In genomic region chr5:136080483-136081180, GRCh38 we compare ENCODE assay signal across 8 cellular contexts. TPM values are rescaled to one million over a fixed set of nuclear protein-coding genes. Genes with fewer than 3 reads are reported as not detected.
DNase-seq lines count a peak whose midpoint lies in the region; FAIRE-seq and TF ChIP-seq lines count a peak whose summit lies in the region.

No MANE protein-coding gene starts in this region.

- WGBS in trophoblast cell (ENCODE audit: extremely low coverage, insufficient coverage, insufficient read length) = no CpG with 5 or more reads among the region's 34 CpGs

- no peak overlapping the region for H2AFZ ChIP-seq in trophoblast cell (ENCODE audit: insufficient read depth, low read length, poor library complexity)

- H3K27me3 Mint-ChIP-seq in HFFc6 (ENCODE audit: insufficient read depth) (peaks cover 3% of the 10 kb centered on the region), type B pancreatic cell (peaks cover 31% of the 10 kb centered on the region)
- H3K27me3 Mint-ChIP-seq in activated T-helper 2 cell treated with anti-CD3 and anti-CD28 coated beads, Interferon-gamma antibody, Interleukin-2, Interleukin-4, amounts not matched to agents 10 μg/mL and 5 μg/mL and 100 μg/mL, durations not matched to agents 14 hours and 24 hours and 36 hours (ENCODE audit: low read depth) = peaks cover 54% of the 10 kb centered on the region

- peak overlapping the region; percentile 58 for H4K91ac ChIP-seq in trophoblast cell (ENCODE audit: low read depth, low read length)

- H2AK5ac ChIP-seq in trophoblast cell (ENCODE audit: low read length) = no peak overlapping the region

- no peak overlapping the region for H4K12ac ChIP-seq in trophoblast cell (ENCODE audit: low read depth, low read length)

- H3K4me1 Mint-ChIP-seq in HFFc6 (ENCODE audit: low read depth) (0 out of 2 replicates have a peak, but pooled peaks cover 6% of the 10 kb centered on the region), type B pancreatic cell (ENCODE audit: unreplicated experiment) (no peaks in the 10 kb centered on the region)
- peaks cover 13% of the 10 kb centered on the region for H3K4me1 Mint-ChIP-seq in activated T-helper 2 cell treated with anti-CD3 and anti-CD28 coated beads, Interferon-gamma antibody, Interleukin-2, Interleukin-4, amounts not matched to agents 10 μg/mL and 5 μg/mL and 100 μg/mL, durations not matched to agents 14 hours and 24 hours and 36 hours (ENCODE audit: low read depth)

- H3K79me2 ChIP-seq in trophoblast cell (ENCODE audit: control insufficient read depth, insufficient read depth, low read length, poor library complexity) = no peaks in the 10 kb centered on the region

- no peaks in the 10 kb centered on the region for H3K27me3 ChIP-seq in trophoblast cell (ENCODE audit: insufficient read depth, low read length)

- peak; percentile 92 for FAIRE-seq in GM12892 (lab: Jason Lieb, UNC)

- TF ChIP-seq POLR2A in GM12892 (IDR thresholded peaks at IDR 0.05; ENCODE audit: low read depth, low read length) = 0 out of 2 replicates have a peak, but pooled peaks have one; percentile 37

- H3K14ac ChIP-seq in trophoblast cell (ENCODE audit: low read length) = no peak overlapping the region

- no peaks in the 10 kb centered on the region for H3K36me3 Mint-ChIP-seq in HFFc6 (ENCODE audit: low read depth)
- no peaks in the 10 kb centered on the region for H3K36me3 Mint-ChIP-seq in activated T-helper 2 cell treated with anti-CD3 and anti-CD28 coated beads, Interferon-gamma antibody, Interleukin-2, Interleukin-4, amounts not matched to agents 10 μg/mL and 5 μg/mL and 100 μg/mL, durations not matched to agents 14 hours and 24 hours and 36 hours (ENCODE audit: low read depth)
- no peaks in the 10 kb centered on the region for H3K36me3 Mint-ChIP-seq in type B pancreatic cell

- H3K23ac ChIP-seq in trophoblast cell (ENCODE audit: low read length) = no peak overlapping the region

- peak overlapping the region; percentile 44 for H4K8ac ChIP-seq in trophoblast cell (ENCODE audit: low read depth, low read length)

- peak overlapping the region; percentile 66 for H3K4me2 ChIP-seq in trophoblast cell (ENCODE audit: low read length)

- H2BK120ac ChIP-seq in trophoblast cell (ENCODE audit: insufficient read depth, low read length, poor library complexity) = no peak overlapping the region

- H3K9me3 ChIP-seq in trophoblast cell (ENCODE audit: insufficient read depth, low read depth, low read length) = no peaks in the 10 kb centered on the region

- H3K27ac Mint-ChIP-seq in HFFc6 = peak overlapping the region; percentile 69
- peak overlapping the region; percentile 75 for H3K27ac Mint-ChIP-seq in activated T-helper 2 cell treated with anti-CD3 and anti-CD28 coated beads, Interferon-gamma antibody, Interleukin-2, Interleukin-4, amounts not matched to agents 10 μg/mL and 5 μg/mL and 100 μg/mL, durations not matched to agents 14 hours and 24 hours and 36 hours
- H3K27ac Mint-ChIP-seq in type B pancreatic cell = peak overlapping the region; percentile 84

- peak overlapping the region; percentile 62 for H3K4me3 ChIP-seq in trophoblast cell (ENCODE audit: low read depth, low read length)

- no peaks in the 10 kb centered on the region for H3K79me1 ChIP-seq in trophoblast cell (ENCODE audit: low read length)

- peak; percentile 57 for DNase-seq in GM12892 (ENCODE audit: insufficient read length)
- DNase-seq in HFFc6 = peak; percentile 84
- DNase-seq in NCI-H69 (lab: John Stamatoyannopoulos, UW) = peak; percentile 28
- peak; percentile 75 for DNase-seq in activated T-helper 2 cell treated with anti-CD3 and anti-CD28 coated beads, Interferon-gamma antibody, Interleukin-2, Interleukin-4, amounts not matched to agents 10 μg/mL and 5 μg/mL and 100 μg/mL, durations not matched to agents 14 hours and 24 hours and 36 hours (ENCODE audit: low spot score)
- DNase-seq in glomerular visceral epithelial cell (ENCODE audit: extremely low spot score) = peak; percentile 98
- peak; percentile 63 to 64 for DNase-seq in trophoblast cell
- DNase-seq in type B pancreatic cell (ENCODE audit: extremely low spot score, unreplicated experiment) = peak; percentile 77
- DNase-seq in NCI-H2081 treated with DMSO at 0.1 percent for 48 hours (lab: John Stamatoyannopoulos, UW) = no peak

- no peak overlapping the region for H3K9ac ChIP-seq in trophoblast cell (ENCODE audit: low read length)

- H3K4me1 ChIP-seq in trophoblast cell (ENCODE audit: control insufficient read depth in 1 of 2, insufficient read depth in 2 of 2, low read length in 2 of 2) = peaks cover 0 to 2% of the 10 kb centered on the region in 2 experiments

- H3K4ac ChIP-seq in trophoblast cell (ENCODE audit: low read depth, low read length) = no peak overlapping the region

- intact Hi-C loops in activated T-helper 2 cell treated with anti-CD3 and anti-CD28 coated beads, Interferon-gamma antibody, Interleukin-2, Interleukin-4, amounts not matched to agents 10 μg/mL and 5 μg/mL and 100 μg/mL, durations not matched to agents 14 hours and 24 hours and 36 hours (cut with micrococcal nuclease) = loop anchor here (1.0 to 2.0 kb wide), 3 partner anchors 43 to 190 kb away; no protein-coding TSS in a partner anchor

- no peak overlapping the region for H2BK5ac ChIP-seq in trophoblast cell (ENCODE audit: low read depth, low read length, poor library complexity)

- no peak overlapping the region for H3K18ac ChIP-seq in trophoblast cell (ENCODE audit: low read length)

- no peak overlapping the region for H3K27ac ChIP-seq in trophoblast cell (ENCODE audit: low read depth, low read length)

- H3K4me3 Mint-ChIP-seq in HFFc6 = peak overlapping the region; percentile 79
- peak overlapping the region; percentile 77 for H3K4me3 Mint-ChIP-seq in activated T-helper 2 cell treated with anti-CD3 and anti-CD28 coated beads, Interferon-gamma antibody, Interleukin-2, Interleukin-4, amounts not matched to agents 10 μg/mL and 5 μg/mL and 100 μg/mL, durations not matched to agents 14 hours and 24 hours and 36 hours (ENCODE audit: low read depth)
- H3K4me3 Mint-ChIP-seq in type B pancreatic cell = peak overlapping the region; percentile 88

- H3K9me3 Mint-ChIP-seq in HFFc6 (no peaks in the 10 kb centered on the region), type B pancreatic cell (no peaks in the 10 kb centered on the region)
- H3K9me3 Mint-ChIP-seq in activated T-helper 2 cell treated with anti-CD3 and anti-CD28 coated beads, Interferon-gamma antibody, Interleukin-2, Interleukin-4, amounts not matched to agents 10 μg/mL and 5 μg/mL and 100 μg/mL, durations not matched to agents 14 hours and 24 hours and 36 hours = no peaks in the 10 kb centered on the region

- TF ChIP-seq CTCF in HFFc6 (IDR thresholded peaks at IDR 0.05) (no peak), type B pancreatic cell (conservative IDR thresholded peaks at IDR 0.05) (no peak)

- H2BK12ac ChIP-seq in trophoblast cell (ENCODE audit: low read length) = no peak overlapping the region

- H3K36me3 ChIP-seq in trophoblast cell (ENCODE audit: control insufficient read depth in 1 of 2, insufficient read depth in 2 of 2, low read length in 2 of 2) = no peaks in the 10 kb centered on the region

RNA-seq across cellular contexts. Expression of gene TGFBI, which starts 51.8 kb away (rescaled TPM):
- polyA plus RNA-seq in GM12892 (2012; ENCODE audit: missing spikeins) = 0.66 TPM
- total RNA-seq in HFFc6 (2021; fragmentation: NEBNext Ultra II Directional; extraction: Animal tissue kit (Norgen Biotek cat#: 25700)) = 100 to 1,000 TPM; 529 to 911 (median 784) TPM
- total RNA-seq in activated T-helper 2 cell treated with anti-CD3 and anti-CD28 coated beads, Interferon-gamma antibody, Interleukin-2, Interleukin-4, amounts not matched to agents 10 μg/mL and 5 μg/mL and 100 μg/mL, durations not matched to agents 14 hours and 24 hours and 36 hours = not detected in 2 replicates
- polyA plus RNA-seq in trophoblast cell (2013) = 3,939 and 3,953 TPM in 2 replicates
- 71.4 and 302 TPM in 2 replicates for total RNA-seq in type B pancreatic cell (ENCODE audit: low replicate concordance)

RNA-seq across cellular contexts. Expression of gene SMAD5, which starts 52.0 kb away (rescaled TPM):
- polyA plus RNA-seq in GM12892 (2012; ENCODE audit: missing spikeins) = 8.8 TPM
- 10 to 100 TPM; 54.9 to 66.9 (median 62.6) TPM for total RNA-seq in HFFc6 (2021; fragmentation: NEBNext Ultra II Directional; extraction: Animal tissue kit (Norgen Biotek cat#: 25700))
- 19.7 and 21.7 TPM in 2 replicates for total RNA-seq in activated T-helper 2 cell treated with anti-CD3 and anti-CD28 coated beads, Interferon-gamma antibody, Interleukin-2, Interleukin-4, amounts not matched to agents 10 μg/mL and 5 μg/mL and 100 μg/mL, durations not matched to agents 14 hours and 24 hours and 36 hours
- polyA plus RNA-seq in trophoblast cell (2013) = 16.4 and 16.7 TPM in 2 replicates
- 69.1 and 80.0 TPM in 2 replicates for total RNA-seq in type B pancreatic cell (ENCODE audit: low replicate concordance)

Comparison
In these comparisons a context has a peak if more than half of its experiments do, and no peak if none do; other contexts are left out.
1. RNA of gene TGFBI, which starts 51.8 kb away (total RNA-seq): 529 to 911 TPM in HFFc6 and 71.4 to 302 TPM in type B pancreatic cell; not detected in activated T-helper 2 cell treated with anti-CD3 and anti-CD28 coated beads, Interferon-gamma antibody, Interleukin-2, Interleukin-4, amounts not matched to agents 10 μg/mL and 5 μg/mL and 100 μg/mL, durations not matched to agents 14 hours and 24 hours and 36 hours; every median in the first group is over 10 times any median in the second.
2. Peak in every context shown above with its lines, with median percentiles within 50 percentile points of each other: H3K27ac Mint-ChIP-seq and H3K4me3 Mint-ChIP-seq.